Comparison of ENCODE assay signal across 8 cellular contexts in the genomic region with DNA sequence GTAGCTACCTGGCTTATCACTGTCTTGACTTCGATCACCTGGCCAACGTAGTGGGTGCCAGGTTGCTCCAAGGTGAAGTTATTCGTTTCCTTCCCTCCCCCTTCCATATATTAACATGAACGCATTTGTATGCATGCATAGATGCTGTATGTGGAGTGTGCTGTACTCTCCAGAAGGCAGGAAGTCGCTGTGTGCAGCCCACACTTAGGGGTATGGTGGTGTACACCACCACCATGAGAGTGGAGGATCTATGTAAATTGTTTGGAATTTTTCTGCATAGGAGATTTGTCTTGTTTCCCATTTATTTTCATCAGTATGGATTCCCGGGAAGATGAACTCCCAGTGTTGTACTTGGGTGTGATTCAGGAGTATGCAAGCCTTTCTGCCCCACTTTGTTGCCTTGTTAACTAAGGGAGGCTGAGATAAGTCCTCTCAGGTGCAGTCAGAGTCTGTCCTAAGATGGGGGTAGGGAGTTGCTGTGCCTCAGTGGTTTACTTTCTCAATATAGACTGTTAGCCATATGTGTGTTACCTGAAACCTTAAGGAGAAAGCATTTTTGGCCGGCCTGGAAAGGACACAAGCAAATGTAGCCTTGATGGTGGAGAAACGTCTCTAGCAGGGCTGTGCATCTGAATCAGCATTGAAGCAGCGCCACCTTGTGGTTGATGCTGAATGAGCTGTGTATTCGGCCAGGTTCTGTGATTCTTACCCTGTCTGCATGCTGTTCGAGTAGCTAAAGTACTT.
A peak's percentile ranks its signal among the peaks of the same experiment; 100 is the strongest.
DNase-seq lines count a peak whose midpoint lies in the region; ATAC-seq, FAIRE-seq and TF ChIP-seq lines count a peak whose summit lies in the region.

No MANE protein-coding gene starts in this region.

- peak in 1 of 2 donors; percentile 41 for TF ChIP-seq EP300 in tibial nerve (IDR thresholded peaks at IDR 0.05)

- H3K4me2 ChIP-seq in Karpas-422 (ENCODE audit: low read depth, low read length, poor library complexity, severe bottlenecking): no peak overlapping the region

- H3K27me3 ChIP-seq in Karpas-422 (ENCODE audit: low read length) (no peaks in the 10 kb centered on the region), tibial nerve (no peaks in the 10 kb centered on the region)

- 42 to 43% methylated on average over 11 of the region's 11 CpGs for WGBS in tibial nerve, 2 donors

- no peak overlapping the region for H3K27ac Mint-ChIP-seq in activated T-helper 17 cell treated with anti-CD3 and anti-CD28 coated beads, Interleukin-2, amount 50 U/mL, for 72 hours
- H3K27ac Mint-ChIP-seq in osteocyte (ENCODE audit: unreplicated experiment): peak overlapping the region; percentile 18

- no peaks in the 10 kb centered on the region for H3K4me1 Mint-ChIP-seq in activated T-helper 17 cell treated with anti-CD3 and anti-CD28 coated beads, Interleukin-2, amount 50 U/mL, for 72 hours
- peaks cover 17% of the 10 kb centered on the region for H3K4me1 Mint-ChIP-seq in osteocyte (ENCODE audit: unreplicated experiment)

- H2AFZ ChIP-seq in Karpas-422 (ENCODE audit: low read length): no peak overlapping the region

- H3K9me3 Mint-ChIP-seq in activated T-helper 17 cell treated with anti-CD3 and anti-CD28 coated beads, Interleukin-2, amount 50 U/mL, for 72 hours: no peaks in the 10 kb centered on the region
- H3K9me3 Mint-ChIP-seq in osteocyte (ENCODE audit: unreplicated experiment): no peaks in the 10 kb centered on the region

- H3K4me3 ChIP-seq in Karpas-422 (ENCODE audit: low read length): no peak overlapping the region
- H3K4me3 ChIP-seq in tibial nerve: no peak overlapping the region

- peaks cover 3% of the 10 kb centered on the region for H3K27me3 Mint-ChIP-seq in activated T-helper 17 cell treated with anti-CD3 and anti-CD28 coated beads, Interleukin-2, amount 50 U/mL, for 72 hours
- no peaks in the 10 kb centered on the region for H3K27me3 Mint-ChIP-seq in osteocyte (ENCODE audit: unreplicated experiment)

- no peak overlapping the region for H3K9ac ChIP-seq in Karpas-422 (ENCODE audit: low read length)

- no peaks in the 10 kb centered on the region for H4K20me1 ChIP-seq in Karpas-422 (ENCODE audit: insufficient read depth, low read depth, low read length)

- no peaks in the 10 kb centered on the region for H3K79me2 ChIP-seq in Karpas-422 (ENCODE audit: low read length)

- DNase-seq in EL (peak; percentile 78), Karpas-422 (peak; percentile 87), SHP77 (lab: John Stamatoyannopoulos, UW) (peak; percentile 47 to 53), frontal cortex (ENCODE audit: low spot score in 2 of 2) (peak; percentile 41 to 61), osteocyte (ENCODE audit: extremely low spot score, unreplicated experiment) (peak; percentile 92), tibial nerve (ENCODE audit: low spot score in 2 of 2) (peak; percentile 90 to 97)

- no peaks in the 10 kb centered on the region for H3K9me2 ChIP-seq in Karpas-422 (replicated peaks; ENCODE audit: insufficient read depth, low read length)

- no peaks in the 10 kb centered on the region for H3K36me3 Mint-ChIP-seq in activated T-helper 17 cell treated with anti-CD3 and anti-CD28 coated beads, Interleukin-2, amount 50 U/mL, for 72 hours (ENCODE audit: low read depth)
- H3K36me3 Mint-ChIP-seq in osteocyte (ENCODE audit: unreplicated experiment): peaks cover 11% of the 10 kb centered on the region

- no peaks in the 10 kb centered on the region for H3K36me3 ChIP-seq in Karpas-422 (ENCODE audit: insufficient read depth, low read length)
- peaks cover 0 to 6% (median 0%) of the 10 kb centered on the region in 3 donors for H3K36me3 ChIP-seq in tibial nerve

- TF ChIP-seq CTCF in osteocyte (IDR thresholded peaks at IDR 0.05) (peak; percentile 95), tibial nerve (IDR thresholded peaks at IDR 0.05) (peak; percentile 81 to 92 (median 89))

- H3K4me3 Mint-ChIP-seq in activated T-helper 17 cell treated with anti-CD3 and anti-CD28 coated beads, Interleukin-2, amount 50 U/mL, for 72 hours: no peak overlapping the region
- H3K4me3 Mint-ChIP-seq in osteocyte (ENCODE audit: unreplicated experiment): no peak overlapping the region

- H3K9me3 ChIP-seq in Karpas-422 (ENCODE audit: low read length) (no peaks in the 10 kb centered on the region), tibial nerve (peaks cover 0 to 10% (median 0%) of the 10 kb centered on the region in 4 donors)

- ATAC-seq in GM21723 (IDR thresholded peaks at IDR 0.05; ENCODE audit: unreplicated experiment): peak; percentile 92
- ATAC-seq in activated T-helper 17 cell treated with anti-CD3 and anti-CD28 coated beads, Interleukin-2, amount 50 U/mL, for 72 hours (replicated peaks): peak; percentile 83

- H3K27ac ChIP-seq in Karpas-422 (ENCODE audit: low read length): no peak overlapping the region
- H3K27ac ChIP-seq in tibial nerve: peak overlapping the region in 1 of 4 donors; percentile 51

- TF ChIP-seq POLR2A in tibial nerve (IDR thresholded peaks at IDR 0.05): no peak

- H3K4me1 ChIP-seq in Karpas-422 (ENCODE audit: low read length) (no peaks in the 10 kb centered on the region), tibial nerve (peaks cover 0 to 26% (median 0%) of the 10 kb centered on the region in 4 donors)

- FAIRE-seq in frontal cortex (lab: Jason Lieb, UNC): no peak
